In the genomic region with DNA sequence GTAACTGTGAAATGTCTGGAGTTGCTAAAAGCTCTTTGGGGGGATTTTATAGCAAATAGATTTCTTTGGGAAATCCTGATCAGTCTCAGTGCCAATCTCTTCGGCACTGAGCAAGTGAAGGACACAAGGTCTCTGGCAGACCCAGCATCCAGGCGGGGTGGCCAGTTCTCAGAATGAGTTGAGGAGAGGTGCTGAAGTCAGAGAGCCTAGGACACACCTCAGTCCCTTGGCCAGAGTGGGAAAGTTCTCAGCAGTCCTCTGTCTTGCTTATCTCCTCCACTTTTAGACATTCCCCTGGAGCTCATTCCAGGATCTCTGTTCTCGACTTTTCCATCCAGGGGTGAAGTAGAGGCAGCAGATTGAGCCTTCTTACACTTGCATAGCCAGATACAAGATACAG, we compare ENCODE assay signal across 16 cellular contexts. TPM values are rescaled to one million over a fixed set of nuclear protein-coding genes. Genes with fewer than 3 reads are reported as not detected.
DNase-seq lines count a peak whose midpoint lies in the region; ATAC-seq and TF ChIP-seq lines count a peak whose summit lies in the region.
"Had no signal": no experiment of that assay in that cellular context is flagged by ENCODE, and none has a peak within 500 bp of the region (broad histone marks: within the 10 kb centered on the region; RNA-seq: fewer than 3 reads in every experiment).

No MANE protein-coding gene starts in this region.

- peaks cover 56 to 63% (median 60%) of the 10 kb centered on the region in 11 experiments for H3K36me3 ChIP-seq in BLaER1 treated with 17β-estradiol and CSF1 and Interleukin-3, amounts not matched to agents 10 nM and 100 nM

- peaks cover 26 to 77% (median 61%) of the 10 kb centered on the region in 11 experiments for H3K27me3 ChIP-seq in BLaER1 treated with 17β-estradiol and CSF1 and Interleukin-3, amounts not matched to agents 10 nM and 100 nM

- H3K27ac ChIP-seq in BLaER1 treated with 17β-estradiol and CSF1 and Interleukin-3, amounts not matched to agents 10 nM and 100 nM: peak overlapping the region in 4 of 11 experiments; percentile 13 to 100 (median 64); a peak in 5 of 22 replicates
- H3K27ac ChIP-seq: 22Rv1, GM23248, HL-60 had no signal

- peak overlapping the region in 10 of 11 experiments; percentile 6 to 98 (median 94); a peak in 18 of 22 replicates for H3K4me2 ChIP-seq in BLaER1 treated with 17β-estradiol and CSF1 and Interleukin-3, amounts not matched to agents 10 nM and 100 nM

- H3K9me3 Mint-ChIP-seq in WTC11: no peaks in the 10 kb centered on the region
- no peaks in the 10 kb centered on the region for H3K9me3 Mint-ChIP-seq in stimulated activated naive B cell treated with anti-CD40 and anti-IgM and Interleukin-4, amounts not matched to agents 10 μg/mL and 1 μg/mL and 100 μg/mL, for 72 hours
- H3K9me3 Mint-ChIP-seq: H9 had no signal

- DNase-seq in WTC11 (ENCODE audit: low spot score) (no peak), iPS-NIHi7 (ENCODE audit: extremely low spot score) (peak; percentile 4), NCI-H1694 (lab: John Stamatoyannopoulos, UW) (no peak), GM19238 (ENCODE audit: insufficient read length, low spot score) (no peak)
- no peak for DNase-seq in stimulated activated naive B cell treated with anti-CD40 and anti-IgM and Interleukin-4, amounts not matched to agents 10 μg/mL and 1 μg/mL and 100 μg/mL, for 72 hours
- DNase-seq: Caco-2; CD8-positive, alpha-beta memory T cell; DND-41; GDM1; GM23248; H9 had no signal

- CTCF ChIA-PET in WTC11 (lab: Charles Lee): no interaction called here

- no peak for TF ChIP-seq CTCF in WTC11 (IDR thresholded peaks at IDR 0.05)

- ATAC-seq in WTC11 (no peak), HG03039 (IDR thresholded peaks at IDR 0.05; ENCODE audit: unreplicated experiment) (no peak)
- no peak for ATAC-seq in stimulated activated naive B cell treated with anti-CD40 and anti-IgM and Interleukin-4, amounts not matched to agents 10 μg/mL and 1 μg/mL and 100 μg/mL, for 72 hours (replicated peaks)

- peaks cover 54 to 63% (median 61%) of the 10 kb centered on the region in 10 experiments for H3K4me1 ChIP-seq in BLaER1 treated with 17β-estradiol and CSF1 and Interleukin-3, amounts not matched to agents 10 nM and 100 nM
- H3K4me1 ChIP-seq: Caco-2 had no signal

- peaks cover 68% of the 10 kb centered on the region for H3K4me1 Mint-ChIP-seq in WTC11
- H3K4me1 Mint-ChIP-seq in stimulated activated naive B cell treated with anti-CD40 and anti-IgM and Interleukin-4, amounts not matched to agents 10 μg/mL and 1 μg/mL and 100 μg/mL, for 72 hours: peaks cover 28 to 57% of the 10 kb centered on the region in 2 donors

- H3K4me3 Mint-ChIP-seq in WTC11: peak overlapping the region; percentile 14; the same call in 1 of the 2 replicates
- no peak overlapping the region for H3K4me3 Mint-ChIP-seq in stimulated activated naive B cell treated with anti-CD40 and anti-IgM and Interleukin-4, amounts not matched to agents 10 μg/mL and 1 μg/mL and 100 μg/mL, for 72 hours
- H3K4me3 Mint-ChIP-seq: CD8-positive, alpha-beta memory T cell had no signal

- H4K20me1 ChIP-seq in BLaER1 treated with 17β-estradiol and CSF1 and Interleukin-3, amounts not matched to agents 10 nM and 100 nM: peaks cover 0 to 48% (median 35%) of the 10 kb centered on the region in 11 experiments; a peak in 20 of 22 replicates

- peak overlapping the region in 3 of 11 experiments; percentile 16 to 100 (median 43); a peak in 4 of 22 replicates for H3K9ac ChIP-seq in BLaER1 treated with 17β-estradiol and CSF1 and Interleukin-3, amounts not matched to agents 10 nM and 100 nM
- H3K9ac ChIP-seq: GM23248 had no signal

- H3K4me3 ChIP-seq in BLaER1 treated with 17β-estradiol and CSF1 and Interleukin-3, amounts not matched to agents 10 nM and 100 nM: peak overlapping the region in 4 of 10 experiments; percentile 9 to 98 (median 20); a peak in 4 of 20 replicates
- H3K4me3 ChIP-seq: GM23248 had no signal

- peaks cover 2 to 46% (median 13%) of the 10 kb centered on the region in 11 experiments; a peak in 16 of 22 replicates for H3K9me3 ChIP-seq in BLaER1 treated with 17β-estradiol and CSF1 and Interleukin-3, amounts not matched to agents 10 nM and 100 nM (replicated peaks in 1 of 11)
- H3K9me3 ChIP-seq: Caco-2 had no signal

- POLR2A ChIA-PET in WTC11 (lab: Charles Lee): interaction anchor here (0.5 to 0.6 kb wide), 2 partner anchors 311 to 791 kb away, joined by 3 to 7 read pairs; no protein-coding TSS in a partner anchor

- peaks cover 100% of the 10 kb centered on the region for H3K27me3 Mint-ChIP-seq in WTC11 (ENCODE audit: low read depth)
- peaks cover 51 to 63% of the 10 kb centered on the region in 2 donors for H3K27me3 Mint-ChIP-seq in stimulated activated naive B cell treated with anti-CD40 and anti-IgM and Interleukin-4, amounts not matched to agents 10 μg/mL and 1 μg/mL and 100 μg/mL, for 72 hours

- H3K27ac Mint-ChIP-seq in WTC11: no peak overlapping the region
- H3K27ac Mint-ChIP-seq in stimulated activated naive B cell treated with anti-CD40 and anti-IgM and Interleukin-4, amounts not matched to agents 10 μg/mL and 1 μg/mL and 100 μg/mL, for 72 hours: peak overlapping the region; percentile 49
- H3K27ac Mint-ChIP-seq: CD8-positive, alpha-beta memory T cell; H9 had no signal

- no peaks in the 10 kb centered on the region for H3K36me3 Mint-ChIP-seq in WTC11
- H3K36me3 Mint-ChIP-seq in stimulated activated naive B cell treated with anti-CD40 and anti-IgM and Interleukin-4, amounts not matched to agents 10 μg/mL and 1 μg/mL and 100 μg/mL, for 72 hours: peaks cover 49 to 57% of the 10 kb centered on the region in 2 donors

TF ChIP-seq in WTC11, 78 proteins besides CTCF, POLR2A, EP300 and RAD21:
- TF ChIP-seq FOXK1 (CRISPR knock-in tag; IDR thresholded peaks at IDR 0.05) (no peak), PRRX2 (CRISPR knock-in tag; IDR thresholded peaks at IDR 0.05) (no peak), USF2 (CRISPR knock-in tag; IDR thresholded peaks at IDR 0.05) (no peak), NR2C2 (CRISPR knock-in tag; IDR thresholded peaks at IDR 0.05) (no peak), ATF1 (CRISPR knock-in tag; IDR thresholded peaks at IDR 0.05) (no peak), MYBL2 (CRISPR knock-in tag; IDR thresholded peaks at IDR 0.05) (no peak), CDX4 (CRISPR knock-in tag; IDR thresholded peaks at IDR 0.05; ENCODE audit: borderline replicate concordance) (no peak), CBFB (CRISPR knock-in tag; IDR thresholded peaks at IDR 0.05; ENCODE audit: low read depth) (no peak), JAZF1 (CRISPR knock-in tag; IDR thresholded peaks at IDR 0.05) (no peak), MXD4 (CRISPR knock-in tag; IDR thresholded peaks at IDR 0.05; ENCODE audit: borderline replicate concordance) (no peak)
- TF ChIP-seq, protein P1, sequence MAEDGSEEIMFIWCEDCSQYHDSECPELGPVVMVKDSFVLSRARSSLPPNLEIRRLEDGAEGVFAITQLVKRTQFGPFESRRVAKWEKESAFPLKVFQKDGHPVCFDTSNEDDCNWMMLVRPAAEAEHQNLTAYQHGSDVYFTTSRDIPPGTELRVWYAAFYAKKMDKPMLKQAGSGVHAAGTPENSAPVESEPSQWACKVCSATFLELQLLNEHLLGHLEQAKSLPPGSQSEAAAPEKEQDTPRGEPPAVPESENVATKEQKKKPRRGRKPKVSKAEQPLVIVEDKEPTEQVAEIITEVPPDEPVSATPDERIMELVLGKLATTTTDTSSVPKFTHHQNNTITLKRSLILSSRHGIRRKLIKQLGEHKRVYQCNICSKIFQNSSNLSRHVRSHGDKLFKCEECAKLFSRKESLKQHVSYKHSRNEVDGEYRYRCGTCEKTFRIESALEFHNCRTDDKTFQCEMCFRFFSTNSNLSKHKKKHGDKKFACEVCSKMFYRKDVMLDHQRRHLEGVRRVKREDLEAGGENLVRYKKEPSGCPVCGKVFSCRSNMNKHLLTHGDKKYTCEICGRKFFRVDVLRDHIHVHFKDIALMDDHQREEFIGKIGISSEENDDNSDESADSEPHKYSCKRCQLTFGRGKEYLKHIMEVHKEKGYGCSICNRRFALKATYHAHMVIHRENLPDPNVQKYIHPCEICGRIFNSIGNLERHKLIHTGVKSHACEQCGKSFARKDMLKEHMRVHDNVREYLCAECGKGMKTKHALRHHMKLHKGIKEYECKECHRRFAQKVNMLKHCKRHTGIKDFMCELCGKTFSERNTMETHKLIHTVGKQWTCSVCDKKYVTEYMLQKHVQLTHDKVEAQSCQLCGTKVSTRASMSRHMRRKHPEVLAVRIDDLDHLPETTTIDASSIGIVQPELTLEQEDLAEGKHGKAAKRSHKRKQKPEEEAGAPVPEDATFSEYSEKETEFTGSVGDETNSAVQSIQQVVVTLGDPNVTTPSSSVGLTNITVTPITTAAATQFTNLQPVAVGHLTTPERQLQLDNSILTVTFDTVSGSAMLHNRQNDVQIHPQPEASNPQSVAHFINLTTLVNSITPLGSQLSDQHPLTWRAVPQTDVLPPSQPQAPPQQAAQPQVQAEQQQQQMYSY (CRISPR knock-in tag; IDR thresholded peaks at IDR 0.05): no peak
- TF ChIP-seq, protein P2, sequence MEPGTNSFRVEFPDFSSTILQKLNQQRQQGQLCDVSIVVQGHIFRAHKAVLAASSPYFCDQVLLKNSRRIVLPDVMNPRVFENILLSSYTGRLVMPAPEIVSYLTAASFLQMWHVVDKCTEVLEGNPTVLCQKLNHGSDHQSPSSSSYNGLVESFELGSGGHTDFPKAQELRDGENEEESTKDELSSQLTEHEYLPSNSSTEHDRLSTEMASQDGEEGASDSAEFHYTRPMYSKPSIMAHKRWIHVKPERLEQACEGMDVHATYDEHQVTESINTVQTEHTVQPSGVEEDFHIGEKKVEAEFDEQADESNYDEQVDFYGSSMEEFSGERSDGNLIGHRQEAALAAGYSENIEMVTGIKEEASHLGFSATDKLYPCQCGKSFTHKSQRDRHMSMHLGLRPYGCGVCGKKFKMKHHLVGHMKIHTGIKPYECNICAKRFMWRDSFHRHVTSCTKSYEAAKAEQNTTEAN (CRISPR knock-in tag; IDR thresholded peaks at IDR 0.05): no peak
TF ChIP-seq in WTC11: peak in this region for 0.

RNA-seq across cellular contexts. Expression of gene HLX, which starts 6.7 kb away (rescaled TPM):
- 0.30 to 0.53 TPM in 2 of 3 replicates, not detected in the other for total RNA-seq in WTC11 (2021)
- total RNA-seq: A673; Caco-2; CD8-positive, alpha-beta memory T cell had no signal
